ENCODE assay signal across 8 cellular contexts in genomic region chr12:39103552-39104165, GRCh38.
DNase-seq lines count a peak whose midpoint lies in the region; ATAC-seq and TF ChIP-seq lines count a peak whose summit lies in the region.

No MANE protein-coding gene starts in this region.

- H3K36me3 ChIP-seq in iPS DF 6.9 (ENCODE audit: control insufficient read depth, insufficient read depth, low read length): no peaks in the 10 kb centered on the region

- ATAC-seq in GM21360 (IDR thresholded peaks at IDR 0.05; ENCODE audit: unreplicated experiment) (peak; percentile 96), HG03442 (IDR thresholded peaks at IDR 0.05; ENCODE audit: unreplicated experiment) (peak; percentile 98)
- peak; percentile 60 for ATAC-seq in stimulated activated memory B cell treated with anti-CD40 and anti-IgM and Interleukin-4, amounts not matched to agents 10 μg/mL and 1 μg/mL and 100 μg/mL, for 72 hours

- H3K4me1 ChIP-seq in iPS DF 6.9 (ENCODE audit: control insufficient read depth, insufficient read depth, low read length): no peaks in the 10 kb centered on the region

- no peaks in the 10 kb centered on the region for H3K9me3 ChIP-seq in iPS DF 6.9 (ENCODE audit: control insufficient read depth, insufficient read depth, low read length)

- no peaks in the 10 kb centered on the region for H3K4me1 Mint-ChIP-seq in stimulated activated memory B cell treated with anti-CD40 and anti-IgM and Interleukin-4, amounts not matched to agents 10 μg/mL and 1 μg/mL and 100 μg/mL, for 72 hours

- no CpG with 5 or more reads among the region's 8 CpGs for WGBS in iPS DF 6.9 (ENCODE audit: insufficient coverage, insufficient read length)

- H3K27me3 Mint-ChIP-seq in stimulated activated memory B cell treated with anti-CD40 and anti-IgM and Interleukin-4, amounts not matched to agents 10 μg/mL and 1 μg/mL and 100 μg/mL, for 72 hours: no peaks in the 10 kb centered on the region

- in situ Hi-C loops in astrocyte of the spinal cord (cut with HindIII; ENCODE audit: low sequenced_read_pairs): no loop called here

- no peak overlapping the region for H3K27ac Mint-ChIP-seq in stimulated activated memory B cell treated with anti-CD40 and anti-IgM and Interleukin-4, amounts not matched to agents 10 μg/mL and 1 μg/mL and 100 μg/mL, for 72 hours

- H3K27me3 ChIP-seq in iPS DF 6.9 (ENCODE audit: control insufficient read depth, insufficient read depth, low read length): no peaks in the 10 kb centered on the region

- peak; percentile 6 for DNase-seq in NCI-H2227 (lab: John Stamatoyannopoulos, UW; ENCODE audit: unreplicated experiment)
- DNase-seq in NCI-H2227 treated with DMSO at 0.1 percent for 48 hours (lab: John Stamatoyannopoulos, UW): no peak
- peak; percentile 76 for DNase-seq in NCI-H460 (ENCODE audit: extremely low read depth, low read depth)
- DNase-seq in astrocyte of the spinal cord (ENCODE audit: low read depth, low spot score): peak; percentile 52
- peak; percentile 57 for DNase-seq in iPS DF 6.9 (ENCODE audit: low read depth, low spot score)

- H3K9me3 Mint-ChIP-seq in stimulated activated memory B cell treated with anti-CD40 and anti-IgM and Interleukin-4, amounts not matched to agents 10 μg/mL and 1 μg/mL and 100 μg/mL, for 72 hours: peaks cover 3% of the 10 kb centered on the region

- TF ChIP-seq CTCF in astrocyte of the spinal cord (IDR thresholded peaks at IDR 0.05; ENCODE audit: low read depth, low read length): peak; percentile 76

- H3K4me3 ChIP-seq in astrocyte of the spinal cord (ENCODE audit: low read depth, low read length) (no peak overlapping the region), iPS DF 6.9 (ENCODE audit: low read length) (no peak overlapping the region)

- no peak overlapping the region for H3K4me3 Mint-ChIP-seq in stimulated activated memory B cell treated with anti-CD40 and anti-IgM and Interleukin-4, amounts not matched to agents 10 μg/mL and 1 μg/mL and 100 μg/mL, for 72 hours

- H3K36me3 Mint-ChIP-seq in stimulated activated memory B cell treated with anti-CD40 and anti-IgM and Interleukin-4, amounts not matched to agents 10 μg/mL and 1 μg/mL and 100 μg/mL, for 72 hours: no peaks in the 10 kb centered on the region

- H3K27ac ChIP-seq in iPS DF 6.9 (ENCODE audit: low read length): no peak overlapping the region
